In the genomic region with DNA sequence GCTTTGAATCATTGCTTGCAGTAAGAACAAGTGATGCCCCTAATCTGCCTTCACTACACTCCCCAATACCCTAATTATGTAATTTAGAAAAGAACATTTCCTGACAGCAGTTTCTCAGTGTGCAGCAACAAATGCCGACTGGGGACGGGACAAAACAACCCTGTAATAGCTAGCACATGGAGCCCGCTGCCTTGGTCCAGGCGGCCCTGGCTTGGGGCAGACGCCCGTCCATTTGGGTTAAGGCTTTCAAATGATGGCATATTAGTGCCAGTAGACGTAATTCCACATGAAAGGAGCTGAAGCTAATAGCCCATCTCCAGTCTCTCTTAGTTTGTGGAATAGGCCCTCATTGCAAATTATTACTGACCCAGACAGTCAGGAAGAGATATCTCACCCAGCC, we compare ENCODE assay signal across 12 cellular contexts.
"Had no signal": no experiment of that assay in that cellular context is flagged by ENCODE, and none has a peak within 500 bp of the region (broad histone marks: within the 10 kb centered on the region; RNA-seq: fewer than 3 reads in every experiment).

No MANE protein-coding gene starts in this region.

- DNase-seq: colonic mucosa; dermis blood vessel endothelial cell; heart left ventricle; naive thymus-derived CD4-positive, alpha-beta T cell; stimulated activated CD4-positive, alpha-beta T cell treated with anti-CD3 and anti-CD28 coated beads, Interleukin-4, amount 100 ng/mL, for 1 hour; testis had no signal

- H3K4me3 Mint-ChIP-seq: naive thymus-derived CD4-positive, alpha-beta T cell; stimulated activated memory B cell treated with anti-CD40 and anti-IgM and Interleukin-4, amounts not matched to agents 10 μg/mL and 1 μg/mL and 100 μg/mL, for 72 hours; stimulated activated naive CD8-positive, alpha-beta T cell treated with anti-CD3 and anti-CD28 coated beads, Interleukin-15, Interleukin-2, amounts not matched to agents 100 ng/mL and 50 ng/mL, for 24 hours had no signal

- H3K4me1 Mint-ChIP-seq: stimulated activated memory B cell treated with anti-CD40 and anti-IgM and Interleukin-4, amounts not matched to agents 10 μg/mL and 1 μg/mL and 100 μg/mL, for 72 hours had no signal

- H3K36me3 Mint-ChIP-seq: naive thymus-derived CD4-positive, alpha-beta T cell; stimulated activated memory B cell treated with anti-CD40 and anti-IgM and Interleukin-4, amounts not matched to agents 10 μg/mL and 1 μg/mL and 100 μg/mL, for 72 hours had no signal

- H3K27me3 ChIP-seq: testis had no signal

- H3K27ac ChIP-seq: colonic mucosa, heart left ventricle, neutrophil, testis, tibial nerve had no signal

- H3K4me1 ChIP-seq: colonic mucosa, heart left ventricle, testis had no signal

- H3K4me3 ChIP-seq: colonic mucosa, heart left ventricle, smooth muscle cell, testis, tibial nerve had no signal

- H3K27ac Mint-ChIP-seq: stimulated activated memory B cell treated with anti-CD40 and anti-IgM and Interleukin-4, amounts not matched to agents 10 μg/mL and 1 μg/mL and 100 μg/mL, for 72 hours; stimulated activated naive CD8-positive, alpha-beta T cell treated with anti-CD3 and anti-CD28 coated beads, Interleukin-15, Interleukin-2, amounts not matched to agents 100 ng/mL and 50 ng/mL, for 24 hours had no signal

- ATAC-seq: heart left ventricle; left lobe of liver; stimulated activated memory B cell treated with anti-CD40 and anti-IgM and Interleukin-4, amounts not matched to agents 10 μg/mL and 1 μg/mL and 100 μg/mL, for 72 hours had no signal

- H3K36me3 ChIP-seq: colonic mucosa, heart left ventricle, neutrophil, tibial nerve had no signal

- H3K9me3 ChIP-seq: colonic mucosa, heart left ventricle, neutrophil, testis, tibial nerve had no signal

- H3K9me3 Mint-ChIP-seq: naive thymus-derived CD4-positive, alpha-beta T cell; stimulated activated memory B cell treated with anti-CD40 and anti-IgM and Interleukin-4, amounts not matched to agents 10 μg/mL and 1 μg/mL and 100 μg/mL, for 72 hours; stimulated activated naive CD8-positive, alpha-beta T cell treated with anti-CD3 and anti-CD28 coated beads, Interleukin-15, Interleukin-2, amounts not matched to agents 100 ng/mL and 50 ng/mL, for 24 hours had no signal
